Comparison of ENCODE assay signal across 24 cellular contexts in the genomic region with DNA sequence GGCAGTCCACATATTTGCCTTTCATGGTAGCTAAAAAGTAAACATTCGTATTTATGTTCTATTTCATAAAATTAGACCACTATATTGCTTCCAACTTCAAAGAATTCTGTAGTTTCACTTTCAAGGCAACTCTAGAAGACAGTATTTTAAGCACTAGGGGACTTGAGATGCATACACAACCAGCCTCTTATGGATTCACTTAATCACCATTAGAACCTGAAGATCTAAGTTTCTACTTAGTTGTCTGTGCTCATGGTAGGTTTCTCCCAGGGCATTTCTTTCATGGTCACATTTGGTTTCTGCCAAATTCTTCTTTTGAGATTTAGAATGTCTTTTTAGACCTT.
DNase-seq lines count a peak whose midpoint lies in the region; ATAC-seq and TF ChIP-seq lines count a peak whose summit lies in the region.
"Had no signal": no experiment of that assay in that cellular context is flagged by ENCODE, and none has a peak within 500 bp of the region (broad histone marks: within the 10 kb centered on the region; RNA-seq: fewer than 3 reads in every experiment).

No MANE protein-coding gene starts in this region.

- CTCF ChIA-PET in mammary epithelial cell (lab: Charles Lee; ENCODE audit: low non-redundant PET) = no interaction called here
- CTCF ChIA-PET in WTC11 (lab: Charles Lee) = no interaction called here

- no peaks in the 10 kb centered on the region for H3K27me3 Mint-ChIP-seq in progenitor cell of endocrine pancreas
- no peaks in the 10 kb centered on the region for H3K27me3 Mint-ChIP-seq in activated T-helper 1 cell treated with anti-CD3 and anti-CD28 coated beads, Interleukin-12 subunit alpha, Interleukin-12 subunit beta, Interleukin-2, Interleukin-4 antibody, amounts not matched to agents 30 ng/mL and 10 ng/mL and 1 ng/mL, durations not matched to agents 14 hours and 24 hours and 36 hours (ENCODE audit: insufficient read depth)
- no peaks in the 10 kb centered on the region for H3K27me3 Mint-ChIP-seq in WTC11 (ENCODE audit: low read depth)
- H3K27me3 Mint-ChIP-seq: activated CD8-positive, alpha-beta T cell treated with anti-CD3 and anti-CD28 coated beads for 36 hours; activated naive CD4-positive, alpha-beta T cell treated with anti-CD3 and anti-CD28 coated beads, Interleukin-2, amount 50 U/mL, for 24 hours had no signal

- in situ Hi-C loops in mammary epithelial cell (cut with MboI; ENCODE audit: low sequenced_read_pairs in 2 of 2) = no loop called here

- no TSS peak for BruUV-seq in mammary epithelial cell (replicated peaks; lab: Mats Ljungman, UMichigan)

- peaks cover 5% of the 10 kb centered on the region for H3K4me1 Mint-ChIP-seq in progenitor cell of endocrine pancreas (ENCODE audit: low read depth)
- no peaks in the 10 kb centered on the region for H3K4me1 Mint-ChIP-seq in activated T-helper 1 cell treated with anti-CD3 and anti-CD28 coated beads, Interleukin-12 subunit alpha, Interleukin-12 subunit beta, Interleukin-2, Interleukin-4 antibody, amounts not matched to agents 30 ng/mL and 10 ng/mL and 1 ng/mL, durations not matched to agents 14 hours and 24 hours and 36 hours (ENCODE audit: low read depth)
- no peaks in the 10 kb centered on the region; the same call in 1 of the 2 replicates for H3K4me1 Mint-ChIP-seq in WTC11
- H3K4me1 Mint-ChIP-seq: activated naive CD4-positive, alpha-beta T cell treated with anti-CD3 and anti-CD28 coated beads, Interleukin-2, amount 50 U/mL, for 24 hours; nephron progenitor cell had no signal

- intact Hi-C loops in mammary epithelial cell (cut with micrococcal nuclease) = no loop called here
- intact Hi-C loops in activated T-helper 1 cell treated with anti-CD3 and anti-CD28 coated beads, Interleukin-12 subunit alpha, Interleukin-12 subunit beta, Interleukin-2, Interleukin-4 antibody, amounts not matched to agents 30 ng/mL and 10 ng/mL and 1 ng/mL, durations not matched to agents 14 hours and 24 hours and 36 hours (cut with micrococcal nuclease) = no loop called here

- no peaks in the 10 kb centered on the region for H3K79me2 ChIP-seq in mammary epithelial cell (ENCODE audit: insufficient read depth, low read length)

- DNase-seq in DMS79 treated with DMSO at 0.1 percent for 48 hours (lab: John Stamatoyannopoulos, UW) (peak; percentile 4), DMS79 (lab: John Stamatoyannopoulos, UW) (no peak), OCI-M1 (lab: John Stamatoyannopoulos, UW) (peak; percentile 7), mammary epithelial cell (no peak), progenitor cell of endocrine pancreas (ENCODE audit: low spot score, unreplicated experiment) (no peak), WTC11 (ENCODE audit: low spot score) (no peak)
- DNase-seq in activated T-helper 1 cell treated with anti-CD3 and anti-CD28 coated beads, Interleukin-12 subunit alpha, Interleukin-12 subunit beta, Interleukin-2, Interleukin-4 antibody, amounts not matched to agents 30 ng/mL and 10 ng/mL and 1 ng/mL, durations not matched to agents 14 hours and 24 hours and 36 hours (ENCODE audit: low spot score) = no peak
- DNase-seq: 8988T; activated CD8-positive, alpha-beta memory T cell treated with anti-CD3 and anti-CD28 coated beads, Interleukin-2, amount 50 U/mL, for 48 hours; activated CD8-positive, alpha-beta T cell treated with anti-CD3 and anti-CD28 coated beads for 36 hours; amygdala; hippocampal formation; left colon; NCI-H1092; NCI-H1694 treated with DMSO at 0.1 percent for 48 hours; NCI-H510A treated with DMSO at 0.1 percent for 48 hours; nephron progenitor cell; stimulated activated naive CD4-positive, alpha-beta T cell treated with Interleukin-2 at 50 U/mL for 16 hours; T-helper 2 cell had no signal

- no peaks in the 10 kb centered on the region for H3K27me3 ChIP-seq in mammary epithelial cell (ENCODE audit: insufficient read depth, low read length)

- H3K4me3 Mint-ChIP-seq in progenitor cell of endocrine pancreas (ENCODE audit: low read depth) (no peak overlapping the region), WTC11 (no peak overlapping the region)
- H3K4me3 Mint-ChIP-seq in activated T-helper 1 cell treated with anti-CD3 and anti-CD28 coated beads, Interleukin-12 subunit alpha, Interleukin-12 subunit beta, Interleukin-2, Interleukin-4 antibody, amounts not matched to agents 30 ng/mL and 10 ng/mL and 1 ng/mL, durations not matched to agents 14 hours and 24 hours and 36 hours = no peak overlapping the region
- H3K4me3 Mint-ChIP-seq: activated CD8-positive, alpha-beta T cell treated with anti-CD3 and anti-CD28 coated beads for 36 hours; activated naive CD4-positive, alpha-beta T cell treated with anti-CD3 and anti-CD28 coated beads, Interleukin-2, amount 50 U/mL, for 24 hours; nephron progenitor cell had no signal

- H4K20me1 ChIP-seq in mammary epithelial cell (ENCODE audit: insufficient read depth, low read length) = no peaks in the 10 kb centered on the region

- H3K27ac Mint-ChIP-seq in progenitor cell of endocrine pancreas (peak overlapping the region; percentile 62), WTC11 (no peak overlapping the region)
- no peak overlapping the region for H3K27ac Mint-ChIP-seq in activated T-helper 1 cell treated with anti-CD3 and anti-CD28 coated beads, Interleukin-12 subunit alpha, Interleukin-12 subunit beta, Interleukin-2, Interleukin-4 antibody, amounts not matched to agents 30 ng/mL and 10 ng/mL and 1 ng/mL, durations not matched to agents 14 hours and 24 hours and 36 hours
- H3K27ac Mint-ChIP-seq: activated CD8-positive, alpha-beta T cell treated with anti-CD3 and anti-CD28 coated beads for 36 hours; activated naive CD4-positive, alpha-beta T cell treated with anti-CD3 and anti-CD28 coated beads, Interleukin-2, amount 50 U/mL, for 24 hours; activated T-helper 2 cell treated with anti-CD3 and anti-CD28 coated beads, Interferon-gamma antibody, Interleukin-2, Interleukin-4, amounts not matched to agents 10 μg/mL and 5 μg/mL and 100 μg/mL, durations not matched to agents 14 hours and 24 hours and 36 hours; nephron progenitor cell had no signal

- H3K4me3 ChIP-seq in mammary epithelial cell (replicated peaks in 1 of 3; ENCODE audit: insufficient read depth in 1 of 3, low read depth in 2 of 3, low read length in 3 of 3) = no peak overlapping the region
- H3K4me3 ChIP-seq: HAP-1, smooth muscle cell had no signal

- no peaks in the 10 kb centered on the region for H3K9me3 ChIP-seq in mammary epithelial cell (replicated peaks; ENCODE audit: insufficient read depth, low read length)
- H3K9me3 ChIP-seq: HAP-1 had no signal

- POLR2A ChIA-PET in WTC11 (lab: Charles Lee) = no interaction called here

- no peak overlapping the region for H3K27ac ChIP-seq in mammary epithelial cell (ENCODE audit: insufficient read depth, low read depth, low read length)

- 0% methylated on average over 1 of the region's 1 CpG for WGBS in mammary epithelial cell (ENCODE audit: low coverage, missing lambda C conversion rate)

- H3K9me3 Mint-ChIP-seq in progenitor cell of endocrine pancreas (ENCODE audit: low read depth) (peaks cover 37% of the 10 kb centered on the region), WTC11 (no peaks in the 10 kb centered on the region)
- H3K9me3 Mint-ChIP-seq in activated T-helper 1 cell treated with anti-CD3 and anti-CD28 coated beads, Interleukin-12 subunit alpha, Interleukin-12 subunit beta, Interleukin-2, Interleukin-4 antibody, amounts not matched to agents 30 ng/mL and 10 ng/mL and 1 ng/mL, durations not matched to agents 14 hours and 24 hours and 36 hours = no peaks in the 10 kb centered on the region
- H3K9me3 Mint-ChIP-seq: activated naive CD4-positive, alpha-beta T cell treated with anti-CD3 and anti-CD28 coated beads, Interleukin-2, amount 50 U/mL, for 24 hours; activated T-helper 2 cell treated with anti-CD3 and anti-CD28 coated beads, Interferon-gamma antibody, Interleukin-2, Interleukin-4, amounts not matched to agents 10 μg/mL and 5 μg/mL and 100 μg/mL, durations not matched to agents 14 hours and 24 hours and 36 hours had no signal

- TF ChIP-seq CTCF in mammary epithelial cell (conservative IDR thresholded peaks at IDR 0.05 in 1 of 2, IDR thresholded peaks at IDR 0.05 in 1 of 2; ENCODE audit: extremely low read depth in 1 of 2, insufficient read depth in 1 of 2, low read depth in 1 of 2, low read length in 2 of 2) = no peak
- no peak for TF ChIP-seq CTCF in progenitor cell of endocrine pancreas (IDR thresholded peaks at IDR 0.05; ENCODE audit: unreplicated experiment)
- TF ChIP-seq CTCF in WTC11 (IDR thresholded peaks at IDR 0.05) = no peak

- H3K36me3 ChIP-seq in mammary epithelial cell (ENCODE audit: insufficient read depth, low read length) = no peaks in the 10 kb centered on the region
- H3K36me3 ChIP-seq: HAP-1 had no signal

- H3K4me1 ChIP-seq in mammary epithelial cell (ENCODE audit: insufficient read depth, low read length) = no peaks in the 10 kb centered on the region
- H3K4me1 ChIP-seq: HAP-1 had no signal

- H2AFZ ChIP-seq in mammary epithelial cell (ENCODE audit: low read depth, low read length) = peak overlapping the region; percentile 44

- H3K36me3 Mint-ChIP-seq in progenitor cell of endocrine pancreas (ENCODE audit: insufficient read depth) = no peaks in the 10 kb centered on the region
- no peaks in the 10 kb centered on the region for H3K36me3 Mint-ChIP-seq in activated T-helper 1 cell treated with anti-CD3 and anti-CD28 coated beads, Interleukin-12 subunit alpha, Interleukin-12 subunit beta, Interleukin-2, Interleukin-4 antibody, amounts not matched to agents 30 ng/mL and 10 ng/mL and 1 ng/mL, durations not matched to agents 14 hours and 24 hours and 36 hours (ENCODE audit: low read depth)
- no peaks in the 10 kb centered on the region for H3K36me3 Mint-ChIP-seq in WTC11
- H3K36me3 Mint-ChIP-seq: activated naive CD4-positive, alpha-beta T cell treated with anti-CD3 and anti-CD28 coated beads, Interleukin-2, amount 50 U/mL, for 24 hours had no signal

- H3K4me2 ChIP-seq in mammary epithelial cell (ENCODE audit: insufficient read depth, low read depth, low read length) = no peak overlapping the region
- H3K4me2 ChIP-seq: smooth muscle cell had no signal

- ATAC-seq in WTC11 = no peak
- ATAC-seq in HG03571 (IDR thresholded peaks at IDR 0.05; ENCODE audit: unreplicated experiment) = no peak
- ATAC-seq: activated CD8-positive, alpha-beta T cell treated with anti-CD3 and anti-CD28 coated beads for 36 hours had no signal

- H3K9ac ChIP-seq in mammary epithelial cell (ENCODE audit: insufficient read depth, low read length) = no peak overlapping the region

- dilution Hi-C loops in mammary epithelial cell (cut with HindIII; ENCODE audit: low sequenced_read_pairs) = no loop called here

TF ChIP-seq in WTC11, 78 proteins besides CTCF, POLR2A, EP300 and RAD21 (continues in another document):
- TF ChIP-seq ESRRA (CRISPR knock-in tag; IDR thresholded peaks at IDR 0.05; ENCODE audit: borderline replicate concordance) (no peak), EMX1 (CRISPR knock-in tag; IDR thresholded peaks at IDR 0.05) (no peak), ZNF263 (CRISPR knock-in tag; IDR thresholded peaks at IDR 0.05; ENCODE audit: low read depth) (no peak), JUN (CRISPR knock-in tag; IDR thresholded peaks at IDR 0.05) (no peak)

Comparison
In these comparisons a context has a peak if more than half of its experiments do, and no peak if none do; other contexts are left out.
1. DNase-seq: peak in DMS79 treated with DMSO at 0.1 percent for 48 hours (single experiment) and OCI-M1 (single experiment); none in DMS79 (single experiment), mammary epithelial cell (single experiment), progenitor cell of endocrine pancreas (single experiment), activated T-helper 1 cell treated with anti-CD3 and anti-CD28 coated beads, Interleukin-12 subunit alpha, Interleukin-12 subunit beta, Interleukin-2, Interleukin-4 antibody, amounts not matched to agents 30 ng/mL and 10 ng/mL and 1 ng/mL, durations not matched to agents 14 hours and 24 hours and 36 hours (single experiment) and WTC11 (single experiment).